8 cellular contexts compared by ENCODE assay signal in genomic region chr3:79086514-79086913, GRCh38.
A peak's percentile ranks its signal among the peaks of the same experiment; 100 is the strongest.
DNase-seq lines count a peak whose midpoint lies in the region; ATAC-seq and TF ChIP-seq lines count a peak whose summit lies in the region.

No MANE protein-coding gene starts in this region.

- H3K27me3 ChIP-seq in sigmoid colon = no peaks in the 10 kb centered on the region

- H3K27me3 Mint-ChIP-seq in activated CD4-positive, alpha-beta memory T cell treated with anti-CD3 and anti-CD28 coated beads, Interleukin-2, amount 10 ng/mL, durations not matched to agents 7 days and 5 days = no peaks in the 10 kb centered on the region

- CTCF ChIA-PET in activated CD4-positive, alpha-beta memory T cell treated with anti-CD3 and anti-CD28 coated beads, Interleukin-2, amount 10 ng/mL, durations not matched to agents 7 days and 5 days (lab: Charles Lee) = interaction anchor here (0.8 kb wide), 2 partner anchors 11 to 20 kb away, joined by 3 read pairs; no protein-coding TSS in a partner anchor

- H3K27ac ChIP-seq in sigmoid colon = no peak overlapping the region

- H3K36me3 ChIP-seq in sigmoid colon = no peaks in the 10 kb centered on the region

- POLR2A ChIA-PET in activated CD4-positive, alpha-beta memory T cell treated with anti-CD3 and anti-CD28 coated beads, Interleukin-2, amount 10 ng/mL, durations not matched to agents 7 days and 5 days (lab: Charles Lee) = no interaction called here

- DNase-seq in COLO668 (lab: John Stamatoyannopoulos, UW; ENCODE audit: unreplicated experiment) (peak; percentile 41), NCI-H2171 (lab: John Stamatoyannopoulos, UW) (peak; percentile 9), glomerular visceral epithelial cell (ENCODE audit: extremely low spot score) (peak; percentile 55), sigmoid colon (peak; percentile 62)
- peak; percentile 16 for DNase-seq in activated CD4-positive, alpha-beta memory T cell treated with anti-CD3 and anti-CD28 coated beads, Interleukin-2, amount 10 ng/mL, durations not matched to agents 7 days and 5 days
- DNase-seq in stimulated activated naive CD4-positive, alpha-beta T cell (lab: John Stamatoyannopoulos, UW) = no peak

- H3K9me3 Mint-ChIP-seq in activated CD4-positive, alpha-beta memory T cell treated with anti-CD3 and anti-CD28 coated beads, Interleukin-2, amount 10 ng/mL, durations not matched to agents 7 days and 5 days = no peaks in the 10 kb centered on the region

- TF ChIP-seq POLR2A in sigmoid colon (IDR thresholded peaks at IDR 0.05) = no peak

- peaks cover 0 to 19% (median 4%) of the 10 kb centered on the region in 4 donors for H3K4me1 ChIP-seq in sigmoid colon

- intact Hi-C loops in sigmoid colon (cut with DNase I) = loop anchor here (2.0 kb wide), 1 partner anchor 276 kb away; no protein-coding TSS in a partner anchor

- peak; percentile 90 for ATAC-seq in GM18861 (IDR thresholded peaks at IDR 0.05; ENCODE audit: unreplicated experiment)
- ATAC-seq in HG03045 (IDR thresholded peaks at IDR 0.05; ENCODE audit: unreplicated experiment) = peak; percentile 81

- H3K4me1 Mint-ChIP-seq in activated CD4-positive, alpha-beta memory T cell treated with anti-CD3 and anti-CD28 coated beads, Interleukin-2, amount 10 ng/mL, durations not matched to agents 7 days and 5 days = no peaks in the 10 kb centered on the region

- no peak overlapping the region for H3K4me3 ChIP-seq in sigmoid colon

- H3K27ac Mint-ChIP-seq in activated CD4-positive, alpha-beta memory T cell treated with anti-CD3 and anti-CD28 coated beads, Interleukin-2, amount 10 ng/mL, durations not matched to agents 7 days and 5 days = no peak overlapping the region

- peak in 3 of 4 experiments; percentile 34 to 76 (median 74) for TF ChIP-seq CTCF in sigmoid colon (IDR thresholded peaks at IDR 0.05)

- no peak for TF ChIP-seq EP300 in sigmoid colon (IDR thresholded peaks at IDR 0.05)

- no peaks in the 10 kb centered on the region for H3K9me3 ChIP-seq in sigmoid colon

- WGBS in sigmoid colon, 2 donors = 6 to 12% methylated on average over 6 of the region's 6 CpGs

- H3K36me3 Mint-ChIP-seq in activated CD4-positive, alpha-beta memory T cell treated with anti-CD3 and anti-CD28 coated beads, Interleukin-2, amount 10 ng/mL, durations not matched to agents 7 days and 5 days (ENCODE audit: low read depth) = no peaks in the 10 kb centered on the region

- no peak overlapping the region for H3K4me3 Mint-ChIP-seq in activated CD4-positive, alpha-beta memory T cell treated with anti-CD3 and anti-CD28 coated beads, Interleukin-2, amount 10 ng/mL, durations not matched to agents 7 days and 5 days

Comparison
In these comparisons a context has a peak if more than half of its experiments do, and no peak if none do; other contexts are left out.
1. DNase-seq: peak in COLO668 (single experiment), NCI-H2171 (single experiment), activated CD4-positive, alpha-beta memory T cell treated with anti-CD3 and anti-CD28 coated beads, Interleukin-2, amount 10 ng/mL, durations not matched to agents 7 days and 5 days (single experiment), glomerular visceral epithelial cell (single experiment) and sigmoid colon (single experiment); none in stimulated activated naive CD4-positive, alpha-beta T cell (0 of 6).